ENCODE assay signal across 11 cellular contexts in genomic region chr20:34108616-34109174, GRCh38. TPM values are rescaled to one million over a fixed set of nuclear protein-coding genes. Genes with fewer than 3 reads are reported as not detected.
DNase-seq lines count a peak whose midpoint lies in the region; ATAC-seq and TF ChIP-seq lines count a peak whose summit lies in the region.
"Had no signal": no experiment of that assay in that cellular context is flagged by ENCODE, and none has a peak within 500 bp of the region (broad histone marks: within the 10 kb centered on the region; RNA-seq: fewer than 3 reads in every experiment).

No MANE protein-coding gene starts in this region.

- peak overlapping the region in 2 of 3 donors; percentile 47 to 58 for H3K27ac Mint-ChIP-seq in CD4-positive, CD25-positive, alpha-beta regulatory T cell
- peak overlapping the region; percentile 67 for H3K27ac Mint-ChIP-seq in activated T-helper 1 cell treated with anti-CD3 and anti-CD28 coated beads, Interleukin-12 subunit alpha, Interleukin-12 subunit beta, Interleukin-2, Interleukin-4 antibody, amounts not matched to agents 30 ng/mL and 10 ng/mL and 1 ng/mL, durations not matched to agents 14 hours and 24 hours and 36 hours

- no peak overlapping the region for H4K5ac ChIP-seq in mesendoderm (ENCODE audit: low read length)

- no peak overlapping the region for H3K18ac ChIP-seq in mesendoderm (ENCODE audit: low read length)

- peak overlapping the region; percentile 61 for H3K4me3 ChIP-seq in CD4-positive, CD25-positive, alpha-beta regulatory T cell (ENCODE audit: low read depth, low read length)
- H3K4me3 ChIP-seq in HEK293 (ENCODE audit: low read depth, low read length) (no peak overlapping the region), mesendoderm (ENCODE audit: low read length) (no peak overlapping the region), SJCRH30 (no peak overlapping the region)

- no peak overlapping the region for H2BK15ac ChIP-seq in mesendoderm (replicated peaks; ENCODE audit: low read depth)

- H3K36me3 ChIP-seq in CD4-positive, CD25-positive, alpha-beta regulatory T cell (ENCODE audit: control insufficient read depth, insufficient read depth, low read length) = peaks cover 33% of the 10 kb centered on the region
- H3K36me3 ChIP-seq in HEK293 (ENCODE audit: control insufficient read depth in 2 of 2, insufficient read depth in 1 of 2, low read length in 2 of 2) (peaks cover 26 to 67% of the 10 kb centered on the region in 2 experiments), mesendoderm (ENCODE audit: control insufficient read depth, insufficient read depth, low read length) (peaks cover 8% of the 10 kb centered on the region), SJCRH30 (peaks cover 35% of the 10 kb centered on the region)

- no peaks in the 10 kb centered on the region for H3K27me3 ChIP-seq in CD4-positive, CD25-positive, alpha-beta regulatory T cell (ENCODE audit: control insufficient read depth, insufficient read depth, low read length)
- H3K27me3 ChIP-seq in mesendoderm (ENCODE audit: insufficient read depth, low read length, poor library complexity) (no peaks in the 10 kb centered on the region), SJCRH30 (no peaks in the 10 kb centered on the region)

- peaks cover 8% of the 10 kb centered on the region for H3K79me1 ChIP-seq in mesendoderm (ENCODE audit: low read length)

- POLR2A ChIA-PET in HEK293 (lab: Yijun Ruan, JAX) = interaction anchor here (0.6 to 1.3 kb wide), 4 partner anchors 8 to 58 kb away, joined by 3 to 6 read pairs (median 4); no protein-coding TSS in a partner anchor

- H3K4ac ChIP-seq in mesendoderm (ENCODE audit: low read depth, low read length) = no peak overlapping the region

- H3K9me3 ChIP-seq in CD4-positive, CD25-positive, alpha-beta regulatory T cell (ENCODE audit: control insufficient read depth in 2 of 2, low read length in 2 of 2) = no peaks in the 10 kb centered on the region
- H3K9me3 ChIP-seq in HEK293 (ENCODE audit: control insufficient read depth, insufficient read depth, low read depth, low read length) (no peaks in the 10 kb centered on the region), SJCRH30 (replicated peaks) (no peaks in the 10 kb centered on the region)

- no peak overlapping the region for H3K56ac ChIP-seq in mesendoderm (ENCODE audit: low read length)

- H2AK5ac ChIP-seq in mesendoderm (ENCODE audit: low read length) = no peak overlapping the region

- H3K23ac ChIP-seq in mesendoderm (ENCODE audit: low read length) = no peak overlapping the region

- no peak overlapping the region for H4K8ac ChIP-seq in mesendoderm (ENCODE audit: low read depth, low read length)

- no peaks in the 10 kb centered on the region for H3K9me3 Mint-ChIP-seq in CD4-positive, CD25-positive, alpha-beta regulatory T cell
- H3K9me3 Mint-ChIP-seq in activated T-helper 1 cell treated with anti-CD3 and anti-CD28 coated beads, Interleukin-12 subunit alpha, Interleukin-12 subunit beta, Interleukin-2, Interleukin-4 antibody, amounts not matched to agents 30 ng/mL and 10 ng/mL and 1 ng/mL, durations not matched to agents 14 hours and 24 hours and 36 hours = no peaks in the 10 kb centered on the region

- H3K9ac ChIP-seq in mesendoderm (ENCODE audit: low read length) = peak overlapping the region; percentile 39

- WGBS in mesendoderm (ENCODE audit: extremely low coverage, insufficient coverage, low lambda C conversion rate) = no CpG with 5 or more reads among the region's 4 CpGs

- H3K4me2 ChIP-seq in mesendoderm (ENCODE audit: low read length) = peak overlapping the region; percentile 14

- H3K79me2 ChIP-seq in mesendoderm (ENCODE audit: control insufficient read depth, insufficient read depth, low read length) = peaks cover 74% of the 10 kb centered on the region

- peaks cover 21% of the 10 kb centered on the region for H3K36me3 Mint-ChIP-seq in CD4-positive, CD25-positive, alpha-beta regulatory T cell
- peaks cover 56% of the 10 kb centered on the region for H3K36me3 Mint-ChIP-seq in activated T-helper 1 cell treated with anti-CD3 and anti-CD28 coated beads, Interleukin-12 subunit alpha, Interleukin-12 subunit beta, Interleukin-2, Interleukin-4 antibody, amounts not matched to agents 30 ng/mL and 10 ng/mL and 1 ng/mL, durations not matched to agents 14 hours and 24 hours and 36 hours (ENCODE audit: low read depth)

- TF ChIP-seq CTCF in HEK293 (tag by site-specific recombination; IDR thresholded peaks at IDR 0.05) = no peak

- DNase-seq in CD4-positive, CD25-positive, alpha-beta regulatory T cell = peak in 1 of 3 donors; percentile 31
- no peak for DNase-seq in activated T-helper 1 cell treated with anti-CD3 and anti-CD28 coated beads, Interleukin-12 subunit alpha, Interleukin-12 subunit beta, Interleukin-2, Interleukin-4 antibody, amounts not matched to agents 30 ng/mL and 10 ng/mL and 1 ng/mL, durations not matched to agents 14 hours and 24 hours and 36 hours (ENCODE audit: low spot score)
- DNase-seq in mesendoderm (no peak), NCI-H1417 (lab: John Stamatoyannopoulos, UW) (no peak), AG20443 (ENCODE audit: low spot score) (no peak), SJCRH30 (no peak)
- no peak for DNase-seq in stimulated activated naive CD4-positive, alpha-beta T cell (lab: John Stamatoyannopoulos, UW)
- DNase-seq: activated effector memory CD4-positive, alpha-beta T cell treated with anti-CD3 and anti-CD28 coated beads, Interleukin-2, amount 50 U/mL, for 16 hours; NCI-H2081 treated with DMSO at 0.1 percent for 48 hours; stimulated activated CD8-positive, alpha-beta memory T cell treated with anti-CD3 and anti-CD28 coated beads, Interleukin-4, amount 100 ng/mL, for 48 hours had no signal

- ATAC-seq in CD4-positive, CD25-positive, alpha-beta regulatory T cell (ENCODE audit: low read depth in 2 of 2) = no peak

- H3K4me1 ChIP-seq in CD4-positive, CD25-positive, alpha-beta regulatory T cell (ENCODE audit: control insufficient read depth, insufficient read depth, low read length, poor library complexity, severe bottlenecking) = peaks cover 64% of the 10 kb centered on the region
- H3K4me1 ChIP-seq in HEK293 (ENCODE audit: control insufficient read depth, insufficient read depth, low read length) (peaks cover 3% of the 10 kb centered on the region; the same call in 1 of the 2 replicates), mesendoderm (ENCODE audit: control insufficient read depth, low read depth, low read length) (peaks cover 3% of the 10 kb centered on the region), SJCRH30 (peaks cover 6% of the 10 kb centered on the region; the same call in 1 of the 2 replicates)

- CTCF ChIA-PET in HEK293 (lab: Yijun Ruan, JAX) = interaction anchor here (1.0 kb wide), 1 partner anchor 319 kb away, joined by 3 read pairs; no protein-coding TSS in a partner anchor

- peak overlapping the region; percentile 69 to 94 (median 72) for H3K4me3 Mint-ChIP-seq in CD4-positive, CD25-positive, alpha-beta regulatory T cell
- peak overlapping the region; percentile 59 for H3K4me3 Mint-ChIP-seq in activated T-helper 1 cell treated with anti-CD3 and anti-CD28 coated beads, Interleukin-12 subunit alpha, Interleukin-12 subunit beta, Interleukin-2, Interleukin-4 antibody, amounts not matched to agents 30 ng/mL and 10 ng/mL and 1 ng/mL, durations not matched to agents 14 hours and 24 hours and 36 hours

- peaks cover 31 to 82% (median 69%) of the 10 kb centered on the region in 4 donors for H3K4me1 Mint-ChIP-seq in CD4-positive, CD25-positive, alpha-beta regulatory T cell
- H3K4me1 Mint-ChIP-seq in activated T-helper 1 cell treated with anti-CD3 and anti-CD28 coated beads, Interleukin-12 subunit alpha, Interleukin-12 subunit beta, Interleukin-2, Interleukin-4 antibody, amounts not matched to agents 30 ng/mL and 10 ng/mL and 1 ng/mL, durations not matched to agents 14 hours and 24 hours and 36 hours (ENCODE audit: low read depth) = peaks cover 79% of the 10 kb centered on the region

- no peak overlapping the region for H3K27ac ChIP-seq in CD4-positive, CD25-positive, alpha-beta regulatory T cell (ENCODE audit: insufficient read depth, low read length, poor library complexity, severe bottlenecking)
- H3K27ac ChIP-seq in HEK293 (ENCODE audit: extremely low read depth, low read depth, low read length) (no peak overlapping the region), mesendoderm (ENCODE audit: low read depth, low read length) (no peak overlapping the region), SJCRH30 (no peak overlapping the region)

- H3K27me3 Mint-ChIP-seq in CD4-positive, CD25-positive, alpha-beta regulatory T cell = peaks cover 6% of the 10 kb centered on the region
- peaks cover 1% of the 10 kb centered on the region for H3K27me3 Mint-ChIP-seq in activated T-helper 1 cell treated with anti-CD3 and anti-CD28 coated beads, Interleukin-12 subunit alpha, Interleukin-12 subunit beta, Interleukin-2, Interleukin-4 antibody, amounts not matched to agents 30 ng/mL and 10 ng/mL and 1 ng/mL, durations not matched to agents 14 hours and 24 hours and 36 hours (ENCODE audit: insufficient read depth)

- intact Hi-C loops in activated T-helper 1 cell treated with anti-CD3 and anti-CD28 coated beads, Interleukin-12 subunit alpha, Interleukin-12 subunit beta, Interleukin-2, Interleukin-4 antibody, amounts not matched to agents 30 ng/mL and 10 ng/mL and 1 ng/mL, durations not matched to agents 14 hours and 24 hours and 36 hours (cut with micrococcal nuclease) = no loop called here

- H2BK5ac ChIP-seq in mesendoderm (ENCODE audit: low read length) = no peak overlapping the region

- no peak overlapping the region for H2BK120ac ChIP-seq in mesendoderm (ENCODE audit: low read depth, low read length)

TF ChIP-seq in HEK293, 187 proteins besides CTCF, POLR2A, EP300 and RAD21:
- TF ChIP-seq ZSCAN16 (tag by site-specific recombination; IDR thresholded peaks at IDR 0.05) = no peak
- no peak for TF ChIP-seq ZNF555 (tag by site-specific recombination; conservative IDR thresholded peaks at IDR 0.05)
- peak; percentile 65 for TF ChIP-seq ZNF121 (tag by site-specific recombination; IDR thresholded peaks at IDR 0.05)
TF ChIP-seq in HEK293: peak in this region for 1.

RNA-seq across cellular contexts. Expression of gene EIF2S2, which starts 3.3 kb away (rescaled TPM):
- total RNA-seq in CD4-positive, CD25-positive, alpha-beta regulatory T cell = 21.6 TPM
- polyA plus RNA-seq in CD4-positive, CD25-positive, alpha-beta regulatory T cell = 10 to 100 TPM; 21.1 to 29.0 (median 23.3) TPM
- 99.8 and 105 TPM in 2 replicates for total RNA-seq in activated T-helper 1 cell treated with anti-CD3 and anti-CD28 coated beads, Interleukin-12 subunit alpha, Interleukin-12 subunit beta, Interleukin-2, Interleukin-4 antibody, amounts not matched to agents 30 ng/mL and 10 ng/mL and 1 ng/mL, durations not matched to agents 14 hours and 24 hours and 36 hours
- polyA plus RNA-seq in mesendoderm (2013, experiment 1 of 2) = 307 TPM
- polyA plus RNA-seq in mesendoderm (2013, experiment 2 of 2) = 307 TPM
- 122 and 137 TPM in 2 replicates for total RNA-seq in SJCRH30 (2014; rRNA removed; shearing (Covaris generic))
